9 cellular contexts compared by ENCODE assay signal in genomic region chr5:26329562-26330189, GRCh38.
DNase-seq lines count a peak whose midpoint lies in the region; ATAC-seq, FAIRE-seq and TF ChIP-seq lines count a peak whose summit lies in the region.
"Had no signal": no experiment of that assay in that cellular context is flagged by ENCODE, and none has a peak within 500 bp of the region (broad histone marks: within the 10 kb centered on the region; RNA-seq: fewer than 3 reads in every experiment).

No MANE protein-coding gene starts in this region.

- H3K27me3 ChIP-seq in SU-DHL-6 (ENCODE audit: low read length) (no peaks in the 10 kb centered on the region), HepG2 (ENCODE audit: control insufficient read depth in 1 of 2, insufficient read depth in 2 of 2, low read length in 2 of 2) (no peaks in the 10 kb centered on the region)
- H3K27me3 ChIP-seq: colonic mucosa had no signal

- H3K4me3 ChIP-seq in SU-DHL-6 (ENCODE audit: insufficient read depth, low read length, poor library complexity, severe bottlenecking) = no peak overlapping the region
- no peak overlapping the region for H3K4me3 ChIP-seq in HepG2 (replicated peaks in 1 of 3; ENCODE audit: insufficient read depth in 1 of 3, low read depth in 2 of 3, low read length in 3 of 3)
- H3K4me3 ChIP-seq: colonic mucosa had no signal

- H3K9ac ChIP-seq in SU-DHL-6 (ENCODE audit: low read length) (no peak overlapping the region), HepG2 (ENCODE audit: insufficient read depth, low read depth, low read length) (no peak overlapping the region)

- H3K79me2 ChIP-seq in SU-DHL-6 (ENCODE audit: insufficient read depth, low read length) (no peaks in the 10 kb centered on the region), HepG2 (ENCODE audit: insufficient read depth, low read length) (no peaks in the 10 kb centered on the region)

- intact Hi-C loops in HepG2 (cut with micrococcal nuclease; ENCODE audit: unreplicated experiment) = loop anchor here (10.0 kb wide), 1 partner anchor 305 kb away; no protein-coding TSS in a partner anchor

- no peak for TF ChIP-seq POLR2A in HepG2 (IDR thresholded peaks at IDR 0.05; ENCODE audit: insufficient read depth in 1 of 2, low read depth in 2 of 2, low read length in 2 of 2)

- in situ Hi-C loops in HepG2 (cut with HindIII; ENCODE audit: extremely low pct_ligation_motif_present, low pct_unique_long_range_greater_than_20kb) = no loop called here

- peak; percentile 67 for DNase-seq in DMS53 (lab: John Stamatoyannopoulos, UW)
- DNase-seq in Kasumi-1 (lab: John Stamatoyannopoulos, UW) = peak; percentile 56 to 79
- DNase-seq in HepG2 (ENCODE audit: low spot score) = no peak
- DNase-seq in activated CD4-positive, CD25-positive, alpha-beta regulatory T cell (lab: John Stamatoyannopoulos, UW) = no peak
- no peak for DNase-seq in activated CD8-positive, alpha-beta memory T cell treated with anti-CD3 and anti-CD28 coated beads, Interleukin-2, amount 10 ng/mL, durations not matched to agents 7 days and 5 days
- DNase-seq in activated CD4-positive, alpha-beta T cell treated with anti-CD3 and anti-CD28 coated beads for 1 hour = no peak
- DNase-seq: colonic mucosa had no signal

- POLR2A ChIA-PET in HepG2 (lab: Yijun Ruan, JAX) = no interaction called here

- no peak overlapping the region for H3K4me3 Mint-ChIP-seq in activated CD8-positive, alpha-beta memory T cell treated with anti-CD3 and anti-CD28 coated beads, Interleukin-2, amount 10 ng/mL, durations not matched to agents 7 days and 5 days

- H3K9me3 ChIP-seq in SU-DHL-6 (ENCODE audit: insufficient read depth, low read length) (no peaks in the 10 kb centered on the region), HepG2 (ENCODE audit: low read length) (no peaks in the 10 kb centered on the region)
- H3K9me3 ChIP-seq: colonic mucosa had no signal

- H3K4me1 ChIP-seq in HepG2 (ENCODE audit: insufficient read depth, low read length) = no peaks in the 10 kb centered on the region
- H3K4me1 ChIP-seq: colonic mucosa had no signal

- H3K9me2 ChIP-seq in SU-DHL-6 (replicated peaks; ENCODE audit: insufficient read depth, low read length) = no peaks in the 10 kb centered on the region

- BruUV-seq in HepG2 (replicated peaks; lab: Mats Ljungman, UMichigan) = no TSS peak

- CTCF ChIA-PET in HepG2 (lab: Yijun Ruan, JAX; ENCODE audit: low intra/inter-chr PET ratio, low total read pairs) = no interaction called here
- CTCF ChIA-PET in activated CD8-positive, alpha-beta memory T cell treated with anti-CD3 and anti-CD28 coated beads, Interleukin-2, amount 10 ng/mL, durations not matched to agents 7 days and 5 days (lab: Charles Lee) = no interaction called here

- H4K20me1 ChIP-seq in SU-DHL-6 (ENCODE audit: low read depth, low read length) = no peaks in the 10 kb centered on the region
- H4K20me1 ChIP-seq in HepG2 (ENCODE audit: insufficient read depth, low read length) = no peaks in the 10 kb centered on the region

- 2% methylated on average over 4 of the region's 4 CpGs for WGBS in HepG2 (ENCODE audit: low lambda C conversion rate)

- no peaks in the 10 kb centered on the region for H3K36me3 Mint-ChIP-seq in activated CD8-positive, alpha-beta memory T cell treated with anti-CD3 and anti-CD28 coated beads, Interleukin-2, amount 10 ng/mL, durations not matched to agents 7 days and 5 days

- H3K4me2 ChIP-seq in SU-DHL-6 (ENCODE audit: low read depth, low read length, poor library complexity, severe bottlenecking) (no peak overlapping the region), HepG2 (ENCODE audit: low read depth, low read length) (no peak overlapping the region)

- TF ChIP-seq EP300 in HepG2 (IDR thresholded peaks at IDR 0.05; ENCODE audit: low read depth in 2 of 2, low read length in 2 of 2) (no peak), HepG2 (CRISPR knock-in tag; IDR thresholded peaks at IDR 0.05; ENCODE audit: borderline replicate concordance) (no peak)

- H3K27ac ChIP-seq in SU-DHL-6 (ENCODE audit: low read depth, low read length) = no peak overlapping the region
- H3K27ac ChIP-seq in HepG2 (ENCODE audit: extremely low read length, insufficient read depth, low read length) = no peak overlapping the region
- H3K27ac ChIP-seq: colonic mucosa had no signal

- H3K9me3 Mint-ChIP-seq in activated CD8-positive, alpha-beta memory T cell treated with anti-CD3 and anti-CD28 coated beads, Interleukin-2, amount 10 ng/mL, durations not matched to agents 7 days and 5 days (ENCODE audit: low read depth) = peaks cover 9% of the 10 kb centered on the region

- H3K27ac Mint-ChIP-seq in activated CD8-positive, alpha-beta memory T cell treated with anti-CD3 and anti-CD28 coated beads, Interleukin-2, amount 10 ng/mL, durations not matched to agents 7 days and 5 days = no peak overlapping the region

- H3K27me3 Mint-ChIP-seq in activated CD8-positive, alpha-beta memory T cell treated with anti-CD3 and anti-CD28 coated beads, Interleukin-2, amount 10 ng/mL, durations not matched to agents 7 days and 5 days = no peaks in the 10 kb centered on the region

- H3K36me3 ChIP-seq in SU-DHL-6 (ENCODE audit: low read length) (no peaks in the 10 kb centered on the region), HepG2 (replicated peaks in 1 of 2; ENCODE audit: control insufficient read depth in 1 of 2, insufficient read depth in 2 of 2, low read length in 2 of 2) (no peaks in the 10 kb centered on the region)
- H3K36me3 ChIP-seq: colonic mucosa had no signal

- TF ChIP-seq RAD21 in HepG2 (CRISPR knock-in tag; IDR thresholded peaks at IDR 0.05) = no peak

- H2AFZ ChIP-seq in SU-DHL-6 (ENCODE audit: low read depth, low read length, severe bottlenecking) (peak overlapping the region; percentile 29), HepG2 (ENCODE audit: low read length) (no peak overlapping the region)

- no peaks in the 10 kb centered on the region for H3K4me1 Mint-ChIP-seq in activated CD8-positive, alpha-beta memory T cell treated with anti-CD3 and anti-CD28 coated beads, Interleukin-2, amount 10 ng/mL, durations not matched to agents 7 days and 5 days

- peak; percentile 18 for FAIRE-seq in HepG2 (lab: Jason Lieb, UNC)

- H3F3A ChIP-seq in SU-DHL-6 (ENCODE audit: insufficient read depth) = no peaks in the 10 kb centered on the region

- TF ChIP-seq CTCF in SU-DHL-6 (IDR thresholded peaks at IDR 0.05; ENCODE audit: insufficient read depth, low read length, poor library complexity, severe bottlenecking) (peak; percentile 16), HepG2 (CRISPR knock-in tag; IDR thresholded peaks at IDR 0.05) (peak; percentile 31)

- no peak for ATAC-seq in HepG2
- no peak for ATAC-seq in GM21529 (IDR thresholded peaks at IDR 0.05; ENCODE audit: unreplicated experiment)
- no peak for ATAC-seq in activated CD8-positive, alpha-beta memory T cell treated with anti-CD3 and anti-CD28 coated beads, Interleukin-2, amount 10 ng/mL, durations not matched to agents 7 days and 5 days

TF ChIP-seq in HepG2, 621 proteins besides CTCF, POLR2A, EP300 and RAD21:
- TF ChIP-seq PRDM15 (CRISPR knock-in tag; IDR thresholded peaks at IDR 0.05) (no peak), RXRB (CRISPR knock-in tag; IDR thresholded peaks at IDR 0.05; ENCODE audit: borderline replicate concordance) (no peak), STAG1 (CRISPR knock-in tag; IDR thresholded peaks at IDR 0.05) (peak; percentile 34; the same call in 1 of the 2 replicates)

Comparison
In these comparisons a context has a peak if more than half of its experiments do, and no peak if none do; other contexts are left out.
1. DNase-seq: peak in DMS53 (single experiment) and Kasumi-1 (2 of 2); none in HepG2 (single experiment), activated CD4-positive, CD25-positive, alpha-beta regulatory T cell (0 of 4), activated CD8-positive, alpha-beta memory T cell treated with anti-CD3 and anti-CD28 coated beads, Interleukin-2, amount 10 ng/mL, durations not matched to agents 7 days and 5 days (single experiment) and activated CD4-positive, alpha-beta T cell treated with anti-CD3 and anti-CD28 coated beads for 1 hour (single experiment).